ENCODE assay signal across 8 cellular contexts in genomic region chr2:236569593-236569973, GRCh38. TPM values are rescaled to one million over a fixed set of nuclear protein-coding genes. Genes with fewer than 3 reads are reported as not detected.
DNase-seq lines count a peak whose midpoint lies in the region; ATAC-seq and TF ChIP-seq lines count a peak whose summit lies in the region.

Gene ACKR3, plus strand, starts transcription at chr2:236569825. Its CDS starts 10,641 bp downstream, at chr2:236580466.

- peak within 1 kb of the TSS; percentile 78 for H3K4me3 Mint-ChIP-seq in endodermal cell

- peaks cover 19% of the 10 kb centered on the region; the same call in 1 of the 2 replicates for H3K27me3 ChIP-seq in ACC112 (ENCODE audit: insufficient read depth, low read length)
- H3K27me3 ChIP-seq in endodermal cell (ENCODE audit: control insufficient read depth, insufficient read depth, low read length, poor library complexity, severe bottlenecking): no peaks in the 10 kb centered on the region

- H3K4me1 Mint-ChIP-seq in endodermal cell: peaks cover 63% of the 10 kb centered on the region

- 1 to 3% methylated on average over 5 to 9 of the region's 9 CpGs for WGBS in endodermal cell (ENCODE audit: insufficient coverage in 1 of 2, insufficient read length in 1 of 2), 2 experiments

- ATAC-seq in GM18867 (IDR thresholded peaks at IDR 0.05; ENCODE audit: unreplicated experiment) (peak; percentile 86), HG03066 (IDR thresholded peaks at IDR 0.05; ENCODE audit: low read depth, unreplicated experiment) (peak; percentile 81)

- H3K4me1 ChIP-seq in ACC112 (ENCODE audit: control insufficient read depth, insufficient read depth, low read length, unreplicated experiment): peaks cover 8% of the 10 kb centered on the region
- H3K4me1 ChIP-seq in endodermal cell (ENCODE audit: control insufficient read depth, insufficient read depth, low read length): peaks cover 9% of the 10 kb centered on the region

- H3K36me3 ChIP-seq in ACC112 (ENCODE audit: insufficient read depth, low read length) (no peaks in the 10 kb centered on the region), endodermal cell (ENCODE audit: control insufficient read depth, insufficient read depth, low read length) (peaks cover 43% of the 10 kb centered on the region)

- no peaks in the 10 kb centered on the region for H3K9me3 Mint-ChIP-seq in endodermal cell

- TF ChIP-seq CTCF in endodermal cell (conservative IDR thresholded peaks at IDR 0.05): peak; percentile 66

- peak within 1 kb of the TSS; percentile 98 for H3K9ac ChIP-seq in endodermal cell (ENCODE audit: extremely low read depth, low read length, poor library complexity, severe bottlenecking)

- DNase-seq in NCI-H510A (lab: John Stamatoyannopoulos, UW): peak; percentile 77
- peak; percentile 82 for DNase-seq in activated CD8-positive, alpha-beta memory T cell treated with anti-CD3 and anti-CD28 coated beads for 24 hours
- peak; percentile 92 for DNase-seq in endodermal cell
- DNase-seq in middle frontal gyrus (ENCODE audit: extremely low spot score, low spot score): peak; percentile 71
- DNase-seq in stimulated activated CD8-positive, alpha-beta memory T cell treated with anti-CD3 and anti-CD28 coated beads, Interleukin-4, amount 100 ng/mL, for 1 hour (ENCODE audit: low read depth in 2 of 2, low spot score in 1 of 2): peak; percentile 27 to 53

- H3K27me3 Mint-ChIP-seq in endodermal cell (ENCODE audit: insufficient read depth): peaks cover 40% of the 10 kb centered on the region

- H3K4me3 ChIP-seq in ACC112 (ENCODE audit: low read depth, low read length) (peak within 1 kb of the TSS; percentile 77), endodermal cell (ENCODE audit: low read length) (peak within 1 kb of the TSS; percentile 93)

- H3K36me3 Mint-ChIP-seq in endodermal cell (ENCODE audit: low read depth): peaks cover 23% of the 10 kb centered on the region

- peak within 1 kb of the TSS; percentile 57 for H2AFZ ChIP-seq in ACC112 (ENCODE audit: low read length, unreplicated experiment)

- no peaks in the 10 kb centered on the region for H3K79me2 ChIP-seq in ACC112 (ENCODE audit: control insufficient read depth, insufficient read depth, low read length, unreplicated experiment)

- H3K27ac Mint-ChIP-seq in endodermal cell: peak within 1 kb of the TSS; percentile 91

- H3K27ac ChIP-seq in ACC112 (ENCODE audit: low read depth, low read length) (peak within 1 kb of the TSS; percentile 30; the same call in 1 of the 2 replicates), endodermal cell (ENCODE audit: low read depth, low read length) (peak within 1 kb of the TSS; percentile 15)

- H3K9me3 ChIP-seq in endodermal cell (ENCODE audit: control insufficient read depth, low read length): no peaks in the 10 kb centered on the region

RNA-seq across cellular contexts. Expression of gene ACKR3, which starts in this region (rescaled TPM):
- 100 to 1,000 TPM in 1 of 2 donors, 10 to 100 TPM in 1; 76.9 to 110 TPM for total RNA-seq in endodermal cell
- polyA plus RNA-seq in endodermal cell (2013, experiment 1 of 2): 53.8 TPM
- 66.2 TPM for polyA plus RNA-seq in endodermal cell (2013, experiment 2 of 2)

Comparison
In these comparisons a context has a peak if more than half of its experiments do, and no peak if none do; other contexts are left out.
1. Peak in every context shown above with its lines: DNase-seq, ATAC-seq, H3K4me3 ChIP-seq and H3K27ac ChIP-seq.
2. DNase-seq: peak in every context shown above with its lines; median percentile 92 in endodermal cell; 82 in activated CD8-positive, alpha-beta memory T cell treated with anti-CD3 and anti-CD28 coated beads for 24 hours; 77 in NCI-H510A; 71 in middle frontal gyrus; 40 in stimulated activated CD8-positive, alpha-beta memory T cell treated with anti-CD3 and anti-CD28 coated beads, Interleukin-4, amount 100 ng/mL, for 1 hour.